11 cellular contexts compared by ENCODE assay signal in the genomic region with DNA sequence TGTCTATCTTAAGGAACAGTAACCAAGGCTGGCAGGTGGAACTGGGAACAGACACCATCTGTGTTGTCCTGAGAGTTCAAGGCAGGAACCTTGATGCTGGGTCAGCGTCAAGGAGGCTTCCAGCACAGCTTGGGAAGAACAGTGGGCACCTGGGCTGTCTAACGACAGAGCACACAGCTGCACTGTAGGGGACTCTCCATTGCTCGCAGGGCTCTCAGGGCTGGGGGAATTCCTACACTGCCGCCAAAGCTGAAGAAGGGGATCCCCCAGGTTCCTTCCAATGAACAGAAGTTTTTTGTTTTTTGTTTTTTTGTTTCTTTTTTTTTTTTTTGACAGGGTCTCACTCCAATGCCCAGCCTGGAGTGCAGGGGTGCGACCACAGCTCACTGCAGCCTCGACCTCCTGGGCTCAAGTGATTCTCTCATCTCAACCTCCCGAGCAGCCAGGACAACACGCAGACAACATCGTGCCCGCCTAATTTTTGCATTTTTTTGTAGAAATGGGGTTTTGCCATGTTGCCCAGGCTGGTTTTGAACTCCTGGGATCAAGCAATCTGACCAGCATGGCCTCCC.
DNase-seq lines count a peak whose midpoint lies in the region; ATAC-seq, FAIRE-seq and TF ChIP-seq lines count a peak whose summit lies in the region.
"Had no signal": no experiment of that assay in that cellular context is flagged by ENCODE, and none has a peak within 500 bp of the region (broad histone marks: within the 10 kb centered on the region; RNA-seq: fewer than 3 reads in every experiment).

No MANE protein-coding gene starts in this region.

- TF ChIP-seq CTCF in RWPE1 (conservative IDR thresholded peaks at IDR 0.05; ENCODE audit: low read depth), result no peak

- H3K27me3 Mint-ChIP-seq in activated CD4-positive, alpha-beta memory T cell treated with anti-CD3 and anti-CD28 coated beads, Interleukin-2, amount 10 ng/mL, durations not matched to agents 7 days and 5 days, result peaks cover 15% of the 10 kb centered on the region

- no peak overlapping the region for H3K4me3 Mint-ChIP-seq in activated CD4-positive, alpha-beta memory T cell treated with anti-CD3 and anti-CD28 coated beads, Interleukin-2, amount 10 ng/mL, durations not matched to agents 7 days and 5 days
- H3K4me3 Mint-ChIP-seq: T-cell had no signal

- FAIRE-seq in GM12892 (lab: Jason Lieb, UNC), result peak; percentile 92

- H3K9me3 Mint-ChIP-seq in activated CD4-positive, alpha-beta memory T cell treated with anti-CD3 and anti-CD28 coated beads, Interleukin-2, amount 10 ng/mL, durations not matched to agents 7 days and 5 days, result no peaks in the 10 kb centered on the region
- H3K9me3 Mint-ChIP-seq: T-cell had no signal

- TF ChIP-seq POLR2A in GM12892 (IDR thresholded peaks at IDR 0.05; ENCODE audit: low read depth, low read length), result peak; percentile 73

- POLR2A ChIA-PET in activated CD4-positive, alpha-beta memory T cell treated with anti-CD3 and anti-CD28 coated beads, Interleukin-2, amount 10 ng/mL, durations not matched to agents 7 days and 5 days (lab: Charles Lee), result no interaction called here
- POLR2A ChIA-PET in RWPE1 (lab: Yijun Ruan, JAX; ENCODE audit: low non-redundant PET), result no interaction called here

- no peaks in the 10 kb centered on the region for H3K36me3 Mint-ChIP-seq in activated CD4-positive, alpha-beta memory T cell treated with anti-CD3 and anti-CD28 coated beads, Interleukin-2, amount 10 ng/mL, durations not matched to agents 7 days and 5 days (ENCODE audit: low read depth)
- H3K36me3 Mint-ChIP-seq: T-cell had no signal

- DNase-seq in GM12892 (ENCODE audit: insufficient read length) (no peak), NCI-H2081 treated with DMSO at 0.1 percent for 48 hours (lab: John Stamatoyannopoulos, UW) (no peak), HT-29 (ENCODE audit: low spot score) (no peak), medulla oblongata (ENCODE audit: extremely low spot score) (no peak), RWPE1 (ENCODE audit: low spot score) (no peak)
- DNase-seq in activated CD4-positive, alpha-beta memory T cell treated with anti-CD3 and anti-CD28 coated beads, Interleukin-2, amount 10 ng/mL, durations not matched to agents 7 days and 5 days, result no peak
- DNase-seq: DMS53, right lobe of liver, T-cell had no signal

- H3K27ac Mint-ChIP-seq in activated CD4-positive, alpha-beta memory T cell treated with anti-CD3 and anti-CD28 coated beads, Interleukin-2, amount 10 ng/mL, durations not matched to agents 7 days and 5 days, result peak overlapping the region; percentile 5
- H3K27ac Mint-ChIP-seq: T-cell had no signal

- ATAC-seq in GM19351 (IDR thresholded peaks at IDR 0.05; ENCODE audit: unreplicated experiment) (peak; percentile 39), HG02981 (IDR thresholded peaks at IDR 0.05; ENCODE audit: unreplicated experiment) (peak; percentile 46)

- H3K4me1 Mint-ChIP-seq in activated CD4-positive, alpha-beta memory T cell treated with anti-CD3 and anti-CD28 coated beads, Interleukin-2, amount 10 ng/mL, durations not matched to agents 7 days and 5 days, result peaks cover 33% of the 10 kb centered on the region

- no peak overlapping the region for H3K27ac ChIP-seq in RWPE1
- H3K27ac ChIP-seq: right lobe of liver had no signal

- CTCF ChIA-PET in activated CD4-positive, alpha-beta memory T cell treated with anti-CD3 and anti-CD28 coated beads, Interleukin-2, amount 10 ng/mL, durations not matched to agents 7 days and 5 days (lab: Charles Lee), result no interaction called here
- CTCF ChIA-PET in RWPE1 (lab: Yijun Ruan, JAX), result interaction anchor here (0.7 kb wide), 1 partner anchor 16 kb away, joined by 3 read pairs; no protein-coding TSS in a partner anchor
